Comparison of ENCODE assay signal across 21 cellular contexts in genomic region chr9:26754494-26755188, GRCh38.
DNase-seq lines count a peak whose midpoint lies in the region; ATAC-seq and TF ChIP-seq lines count a peak whose summit lies in the region.
"Had no signal": no experiment of that assay in that cellular context is flagged by ENCODE, and none has a peak within 500 bp of the region (broad histone marks: within the 10 kb centered on the region; RNA-seq: fewer than 3 reads in every experiment).

No MANE protein-coding gene starts in this region.

- H3K4me2 ChIP-seq in osteoblast (ENCODE audit: insufficient read depth, low read length) = no peak overlapping the region

- peaks cover 0 to 4% (median 0%) of the 10 kb centered on the region in 5 experiments for H3K9me3 Mint-ChIP-seq in brain
- H3K9me3 Mint-ChIP-seq: CD4-positive, alpha-beta memory T cell had no signal

- peaks cover 5% of the 10 kb centered on the region for H3K27me3 Mint-ChIP-seq in brain

- no peak for TF ChIP-seq CTCF in brain (conservative IDR thresholded peaks at IDR 0.05)
- TF ChIP-seq CTCF in right lobe of liver (IDR thresholded peaks at IDR 0.05) = no peak
- no peak for TF ChIP-seq CTCF in osteoblast (IDR thresholded peaks at IDR 0.05; ENCODE audit: extremely low read depth, low read depth, low read length)
- no peak for TF ChIP-seq CTCF in foreskin fibroblast (IDR thresholded peaks at IDR 0.05; ENCODE audit: low read depth, low read length)

- no peaks in the 10 kb centered on the region for H3K36me3 Mint-ChIP-seq in brain
- H3K36me3 Mint-ChIP-seq: CD4-positive, alpha-beta memory T cell had no signal

- H3K27ac Mint-ChIP-seq in brain = peak overlapping the region in 4 of 5 experiments; percentile 74 to 90 (median 80)
- H3K27ac Mint-ChIP-seq: CD4-positive, alpha-beta memory T cell had no signal

- H3K9me3 ChIP-seq in right lobe of liver (no peaks in the 10 kb centered on the region), osteoblast (ENCODE audit: low read depth, low read length) (no peaks in the 10 kb centered on the region)
- H3K9me3 ChIP-seq: Caco-2 had no signal

- H4K20me1 ChIP-seq in osteoblast (ENCODE audit: insufficient read depth, low read length) = no peaks in the 10 kb centered on the region

- no peak overlapping the region for H3K4me3 Mint-ChIP-seq in brain
- H3K4me3 Mint-ChIP-seq: CD4-positive, alpha-beta memory T cell had no signal

- H3K4me1 ChIP-seq in right lobe of liver = peaks cover 0 to 19% (median 9%) of the 10 kb centered on the region in 4 donors
- no peaks in the 10 kb centered on the region for H3K4me1 ChIP-seq in osteoblast (ENCODE audit: insufficient read depth, low read length)
- H3K4me1 ChIP-seq: Caco-2 had no signal

- H3K79me2 ChIP-seq in osteoblast (ENCODE audit: insufficient read depth, low read length) = no peaks in the 10 kb centered on the region

- DNase-seq in NCI-H1694 treated with DMSO at 0.1 percent for 48 hours (lab: John Stamatoyannopoulos, UW) (peak; percentile 17), right lobe of liver (peak; percentile 34 to 72 (median 59)), osteoblast (ENCODE audit: insufficient read length, low spot score, missing footprints) (peak; percentile 34), foreskin fibroblast (no peak), HT-29 (ENCODE audit: low spot score) (no peak)
- no peak for DNase-seq in stimulated activated CD4-positive, alpha-beta T cell treated with anti-CD3 and anti-CD28 coated beads, Interleukin-4, amount 100 ng/mL, for 1 hour
- DNase-seq: Caco-2; CD4-positive, alpha-beta memory T cell; DMS79 treated with DMSO at 0.1 percent for 48 hours; GF-D8; H7; Karpas-422; NCI-H1092; NCI-H1417 treated with DMSO at 0.1 percent for 48 hours; NCI-H187 treated with DMSO at 0.1 percent for 48 hours; NCI-H2171 treated with DMSO at 0.1 percent for 48 hours; NCI-H345; NCI-H510A treated with DMSO at 0.1 percent for 48 hours had no signal

- ATAC-seq in right lobe of liver = peak; percentile 74 to 90 (median 85)
- ATAC-seq: Right ventricle myocardium inferior had no signal

- H3K36me3 ChIP-seq in right lobe of liver (no peaks in the 10 kb centered on the region), osteoblast (ENCODE audit: insufficient read depth, low read length) (no peaks in the 10 kb centered on the region)

- peak overlapping the region; percentile 34 for H2AFZ ChIP-seq in osteoblast (ENCODE audit: low read length)

- intact Hi-C loops in right lobe of liver (cut with DNase I) = no loop called here

- H3K4me3 ChIP-seq in right lobe of liver = no peak overlapping the region
- no peak overlapping the region for H3K4me3 ChIP-seq in osteoblast (ENCODE audit: insufficient read depth, low read length)
- no peak overlapping the region for H3K4me3 ChIP-seq in foreskin fibroblast (ENCODE audit: low read depth in 1 of 2, low read length in 2 of 2)

- TF ChIP-seq POLR2A in right lobe of liver (IDR thresholded peaks at IDR 0.05) = no peak

- no peaks in the 10 kb centered on the region for H3K27me3 ChIP-seq in right lobe of liver
- H3K27me3 ChIP-seq in osteoblast (ENCODE audit: insufficient read depth, low read length) = peaks cover 4% of the 10 kb centered on the region

- H3K27ac ChIP-seq in right lobe of liver (no peak overlapping the region), osteoblast (ENCODE audit: low read depth, low read length) (no peak overlapping the region)
- H3K27ac ChIP-seq: HL-60 had no signal

- 69% methylated on average over 9 of the region's 10 CpGs for WGBS in right lobe of liver (ENCODE audit: insufficient coverage, low coverage, low lambda C conversion rate, missing lambda C conversion rate)

- peaks cover 41% of the 10 kb centered on the region for H3K4me1 Mint-ChIP-seq in brain
- H3K4me1 Mint-ChIP-seq: CD4-positive, alpha-beta memory T cell had no signal

Comparison
In these comparisons a context has a peak if more than half of its experiments do, and no peak if none do; other contexts are left out.
1. DNase-seq: peak in NCI-H1694 treated with DMSO at 0.1 percent for 48 hours (single experiment), right lobe of liver (3 of 3) and osteoblast (single experiment); none in foreskin fibroblast (0 of 2), stimulated activated CD4-positive, alpha-beta T cell treated with anti-CD3 and anti-CD28 coated beads, Interleukin-4, amount 100 ng/mL, for 1 hour (single experiment) and HT-29 (single experiment).